Comparison of ENCODE assay signal across 9 cellular contexts in genomic region chr6:36139991-36140710, GRCh38. TPM values are rescaled to one million over a fixed set of nuclear protein-coding genes. Genes with fewer than 3 reads are reported as not detected.
A peak's percentile ranks its signal among the peaks of the same experiment; 100 is the strongest.
DNase-seq lines count a peak whose midpoint lies in the region; ATAC-seq and TF ChIP-seq lines count a peak whose summit lies in the region.
"Had no signal": no experiment of that assay in that cellular context is flagged by ENCODE, and none has a peak within 500 bp of the region (broad histone marks: within the 10 kb centered on the region; RNA-seq: fewer than 3 reads in every experiment).

No MANE protein-coding gene starts in this region.

- H3K4me3 Mint-ChIP-seq in CD14-positive monocyte (no peak overlapping the region), GM23338 (peak overlapping the region; percentile 1; the same call in 1 of the 3 replicates), WTC11 (no peak overlapping the region)

- no peaks in the 10 kb centered on the region for H3K9me3 ChIP-seq in lower lobe of right lung
- H3K9me3 ChIP-seq: body of pancreas had no signal

- H3K9me3 Mint-ChIP-seq in CD14-positive monocyte (peaks cover 0 to 4% (median 0%) of the 10 kb centered on the region in 7 donors), GM23338 (no peaks in the 10 kb centered on the region; the same call in 2 of the 3 replicates), WTC11 (peaks cover 6% of the 10 kb centered on the region)

- H3K27ac Mint-ChIP-seq in CD14-positive monocyte (peak overlapping the region in 5 of 7 donors; percentile 15 to 48 (median 32)), GM23338 (peak overlapping the region; percentile 14; the same call in 1 of the 2 replicates), WTC11 (peak overlapping the region; percentile 63)

- H3K27ac ChIP-seq in GM23338 (ENCODE audit: low read depth) (no peak overlapping the region), lower lobe of right lung (no peak overlapping the region)
- H3K27ac ChIP-seq: body of pancreas had no signal

- H3K27me3 Mint-ChIP-seq in CD14-positive monocyte (ENCODE audit: low read depth in 3 of 3) (peaks cover 2 to 6% (median 3%) of the 10 kb centered on the region in 3 donors), GM23338 (ENCODE audit: insufficient read depth, low read depth, poor library complexity) (peaks cover 7% of the 10 kb centered on the region), WTC11 (ENCODE audit: low read depth) (no peaks in the 10 kb centered on the region; the same call in 1 of the 2 replicates)

- H3K9me2 ChIP-seq in GM23338 (ENCODE audit: insufficient read depth): no peaks in the 10 kb centered on the region

- POLR2A ChIA-PET in WTC11 (lab: Charles Lee): interaction anchor here (1.0 kb wide), 1 partner anchor 9 kb away, joined by 3 read pairs; no protein-coding TSS in a partner anchor

- H2AFZ ChIP-seq in GM23338: no peak overlapping the region; the same call in 1 of the 2 replicates

- H3K4me1 Mint-ChIP-seq in CD14-positive monocyte (peaks cover 51% of the 10 kb centered on the region), GM23338 (peaks cover 17% of the 10 kb centered on the region), WTC11 (peaks cover 23% of the 10 kb centered on the region)

- H3K4me3 ChIP-seq in GM23338 (no peak overlapping the region), lower lobe of right lung (no peak overlapping the region)
- H3K4me3 ChIP-seq: body of pancreas had no signal

- H3K36me3 Mint-ChIP-seq in CD14-positive monocyte: peaks cover 29 to 32% of the 10 kb centered on the region in 2 donors
- H3K36me3 Mint-ChIP-seq in GM23338 (ENCODE audit: low read depth): peaks cover 2% of the 10 kb centered on the region; the same call in 2 of the 3 replicates
- no peaks in the 10 kb centered on the region for H3K36me3 Mint-ChIP-seq in WTC11

- H3K4me1 ChIP-seq in GM23338 (ENCODE audit: insufficient read depth): peaks cover 13% of the 10 kb centered on the region
- H3K4me1 ChIP-seq in lower lobe of right lung: no peaks in the 10 kb centered on the region

- H3F3A ChIP-seq in GM23338 (replicated peaks; ENCODE audit: low read depth): 0 out of 2 replicates have a peak, but pooled peaks cover 4% of the 10 kb centered on the region

- TF ChIP-seq CTCF in CD14-positive monocyte (IDR thresholded peaks at IDR 0.05) (no peak), GM23338 (conservative IDR thresholded peaks at IDR 0.05; ENCODE audit: low read depth in 2 of 2) (no peak), WTC11 (IDR thresholded peaks at IDR 0.05) (no peak), lower lobe of right lung (IDR thresholded peaks at IDR 0.05) (no peak)

- ATAC-seq in GM23338 (peak; percentile 34), WTC11 (peak; percentile 19), GM19035 (IDR thresholded peaks at IDR 0.05; ENCODE audit: unreplicated experiment) (no peak), lower lobe of right lung (no peak)
- ATAC-seq: body of pancreas had no signal

- CTCF ChIA-PET in WTC11 (lab: Charles Lee): interaction anchor here (0.6 to 2.1 kb wide), 27 partner anchors 9 to 404 kb away, joined by 3 to 42 read pairs (median 5); partner anchors contain the start of genes BRPF3, MAPK13 and PNPLA1

- H3K36me3 ChIP-seq in GM23338 (ENCODE audit: insufficient read depth): no peaks in the 10 kb centered on the region
- H3K36me3 ChIP-seq in lower lobe of right lung: peaks cover 38% of the 10 kb centered on the region

- H3K4me2 ChIP-seq in GM23338: peak overlapping the region; percentile 57

- intact Hi-C loops in CD14-positive monocyte (cut with micrococcal nuclease) (no loop called here), lower lobe of right lung (cut with DNase I) (no loop called here)

- no peaks in the 10 kb centered on the region for H3K79me2 ChIP-seq in GM23338 (replicated peaks; ENCODE audit: insufficient read depth)

- H4K20me1 ChIP-seq in GM23338 (replicated peaks; ENCODE audit: insufficient read depth): no peaks in the 10 kb centered on the region

- no peak for DNase-seq in CD14-positive monocyte (ENCODE audit: low spot score)
- peak; percentile 22 for DNase-seq in GM23338 (ENCODE audit: low spot score)
- no peak for DNase-seq in WTC11 (ENCODE audit: low spot score)
- DNase-seq in myocyte (ENCODE audit: low read depth): peak; percentile 94
- no peak for DNase-seq in NCI-H774 (lab: John Stamatoyannopoulos, UW)
- DNase-seq in NCI-H226: no peak
- no peak for DNase-seq in lower lobe of right lung
- DNase-seq: body of pancreas had no signal

- H3K27me3 ChIP-seq in GM23338 (ENCODE audit: insufficient read depth) (no peaks in the 10 kb centered on the region), lower lobe of right lung (ENCODE audit: low read depth) (no peaks in the 10 kb centered on the region)
- H3K27me3 ChIP-seq: body of pancreas had no signal

TF ChIP-seq in WTC11, 78 proteins besides CTCF, POLR2A, EP300 and RAD21:
- no peak for TF ChIP-seq MAX (CRISPR knock-in tag; IDR thresholded peaks at IDR 0.05)
- TF ChIP-seq ZNF281 (CRISPR knock-in tag; IDR thresholded peaks at IDR 0.05): no peak
- no peak for TF ChIP-seq PRRX2 (CRISPR knock-in tag; IDR thresholded peaks at IDR 0.05)
- TF ChIP-seq NFE2L1 (CRISPR knock-in tag; IDR thresholded peaks at IDR 0.05): 0 out of 2 replicates have a peak, but pooled peaks have one; percentile 56

RNA-seq across cellular contexts. Expression of gene MAPK13, which starts 9.8 kb away (rescaled TPM):
- 1 to 10 TPM in 1 of 2 donors, under 1 TPM in 1; 0.88 to 2.4 TPM for polyA plus RNA-seq in CD14-positive monocyte
- total RNA-seq in GM23338 (2014; rRNA removed; shearing (Covaris generic)): 7.7 and 12.3 TPM in 2 replicates
- polyA plus RNA-seq in GM23338 (2016; fragmentation: Nextera tagmentation; extraction: Ambion mirVana): 6.3 TPM in 2 replicates
- total RNA-seq in WTC11 (2021): 13.6 to 17.8 TPM (median 17.0 TPM) in 3 replicates
- 0.62 and 0.80 TPM in 2 replicates for total RNA-seq in myocyte
- 0.96 TPM for polyA plus RNA-seq in myocyte (2012)
- total RNA-seq in lower lobe of right lung: 71.7 TPM

RNA-seq across cellular contexts. Expression of gene BRPF3, which starts 56.4 kb away (rescaled TPM):
- 1 to 10 TPM; 1.1 to 1.3 TPM for polyA plus RNA-seq in CD14-positive monocyte
- 33.2 and 47.5 TPM in 2 replicates for total RNA-seq in GM23338 (2014; rRNA removed; shearing (Covaris generic))
- 11.3 and 11.8 TPM in 2 replicates for polyA plus RNA-seq in GM23338 (2016; fragmentation: Nextera tagmentation; extraction: Ambion mirVana)
- 30.4 to 32.2 TPM (median 31.3 TPM) in 3 replicates for total RNA-seq in WTC11 (2021)
- 18.5 and 23.2 TPM in 2 replicates for total RNA-seq in myocyte
- 13.8 TPM for polyA plus RNA-seq in myocyte (2012)
- 32.0 TPM for total RNA-seq in lower lobe of right lung

Comparison
In these comparisons a context has a peak if more than half of its experiments do, and no peak if none do; other contexts are left out.
1. DNase-seq: peak in GM23338 (single experiment) and myocyte (single experiment); none in CD14-positive monocyte (single experiment), WTC11 (single experiment), NCI-H774 (single experiment), NCI-H226 (single experiment) and lower lobe of right lung (single experiment).
2. ATAC-seq: peak in GM23338 (single experiment) and WTC11 (single experiment); none in GM19035 (single experiment) and lower lobe of right lung (0 of 2).
3. Peak in every context shown above with its lines, with median percentiles within 50 percentile points of each other: H3K27ac Mint-ChIP-seq.